ENCODE assay signal across 24 cellular contexts in the genomic region with DNA sequence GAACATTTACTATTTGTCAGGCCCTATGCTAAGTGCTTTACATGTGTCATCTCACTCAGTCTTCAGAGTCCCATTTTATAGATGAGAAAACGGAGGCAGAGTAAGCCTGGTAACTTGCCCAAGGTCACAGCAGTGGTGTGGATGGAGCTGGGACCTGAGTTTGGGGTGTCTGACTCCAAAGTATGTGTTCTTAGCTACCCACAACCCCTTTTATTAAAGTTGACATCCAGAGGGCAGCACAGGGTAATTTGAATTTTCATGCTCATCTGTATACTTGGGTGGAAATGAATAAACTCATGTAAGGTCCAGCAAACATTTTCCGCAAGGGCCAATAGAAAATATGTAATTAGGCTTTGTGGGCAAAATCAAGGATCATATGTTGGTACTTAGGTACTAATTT.
DNase-seq lines count a peak whose midpoint lies in the region; ATAC-seq, FAIRE-seq and TF ChIP-seq lines count a peak whose summit lies in the region.
"Had no signal": no experiment of that assay in that cellular context is flagged by ENCODE, and none has a peak within 500 bp of the region (broad histone marks: within the 10 kb centered on the region; RNA-seq: fewer than 3 reads in every experiment).

No MANE protein-coding gene starts in this region.

- TF ChIP-seq RAD21 in A549 (conservative IDR thresholded peaks at IDR 0.05 in 1 of 2, IDR thresholded peaks at IDR 0.05 in 1 of 2) = 0 out of 5 replicates have a peak, but pooled peaks of 1 of the 2 experiments have one; percentile 12

- CTCF ChIA-PET in A549 (lab: Yijun Ruan, JAX) (interaction anchor here (0.7 kb wide), 1 partner anchor 89 kb away, joined by 3 read pairs; no protein-coding TSS in a partner anchor), OCI-LY7 (lab: Charles Lee; ENCODE audit: unreplicated experiment) (no interaction called here)

- no peak overlapping the region for H3K27ac ChIP-seq in A549
- H3K27ac ChIP-seq in OCI-LY7 (ENCODE audit: low read depth, low read length, poor library complexity, severe bottlenecking) = no peak overlapping the region
- H3K27ac ChIP-seq: breast epithelium, HL-60, transverse colon, WERI-Rb-1 had no signal

- ATAC-seq in A549 (peak; percentile 39 to 55; a peak in 3 of 6 replicates), GM18498 (IDR thresholded peaks at IDR 0.05; ENCODE audit: unreplicated experiment) (no peak), HG03175 (IDR thresholded peaks at IDR 0.05; ENCODE audit: unreplicated experiment) (no peak)
- ATAC-seq: left lobe of liver; stimulated activated effector memory CD8-positive, alpha-beta T cell treated with anti-CD3 and anti-CD28 coated beads, Interleukin-12 subunit alpha, Interleukin-12 subunit beta, amount 100 ng/mL, for 72 hours had no signal

- TF ChIP-seq CTCF in A549 (IDR thresholded peaks at IDR 0.05) = no peak
- peak; percentile 36; the same call in 1 of the 2 replicates for TF ChIP-seq CTCF in OCI-LY7 (conservative IDR thresholded peaks at IDR 0.05; ENCODE audit: low read length)

- TF ChIP-seq POLR2A in A549 (IDR thresholded peaks at IDR 0.05; ENCODE audit: low read length) = no peak

- no peak overlapping the region for H2AFZ ChIP-seq in OCI-LY7 (ENCODE audit: low read length)

- H3K4me1 ChIP-seq in A549 (no peaks in the 10 kb centered on the region), OCI-LY7 (ENCODE audit: insufficient read depth, low read length, poor library complexity, severe bottlenecking) (no peaks in the 10 kb centered on the region)
- H3K4me1 ChIP-seq: BE2C, breast epithelium, transverse colon had no signal

- FAIRE-seq in A549 (lab: Jason Lieb, UNC) = no peak
- FAIRE-seq: G401.6 had no signal

- POLR2A ChIA-PET in A549 (lab: Yijun Ruan, JAX) = no interaction called here
- POLR2A ChIA-PET in OCI-LY7 (lab: Charles Lee) = no interaction called here

- no peak for TF ChIP-seq EP300 in A549 (IDR thresholded peaks at IDR 0.05)

- H3K9me3 ChIP-seq in A549 = peaks cover 8% of the 10 kb centered on the region; the same call in 1 of the 3 replicates
- H3K9me3 ChIP-seq in OCI-LY7 (ENCODE audit: low read length) = no peaks in the 10 kb centered on the region
- H3K9me3 ChIP-seq: BE2C, transverse colon had no signal

- no TSS peak for BruUV-seq in OCI-LY7 (replicated peaks; lab: Mats Ljungman, UMichigan)

- H3K4me3 ChIP-seq in A549 (no peak overlapping the region), OCI-LY7 (ENCODE audit: low read depth, low read length, poor library complexity, severe bottlenecking) (no peak overlapping the region)
- H3K4me3 ChIP-seq: breast epithelium, transverse colon had no signal

- no peaks in the 10 kb centered on the region for H3K9me2 ChIP-seq in OCI-LY7 (ENCODE audit: insufficient read depth, low read length)

- H3K79me2 ChIP-seq in OCI-LY7 (ENCODE audit: insufficient read depth, low read depth, low read length) = no peaks in the 10 kb centered on the region

- 49% methylated on average over 2 of the region's 2 CpGs for WGBS in A549 (ENCODE audit: missing lambda C conversion rate)

- H3K36me3 ChIP-seq in OCI-LY7 (ENCODE audit: insufficient read depth, low read length) = no peaks in the 10 kb centered on the region
- H3K36me3 ChIP-seq: BE2C, breast epithelium, transverse colon, WERI-Rb-1 had no signal

- no peak for DNase-seq in A549 (ENCODE audit: low read depth in 1 of 2, low spot score in 1 of 2)
- DNase-seq in ELR (ENCODE audit: low read depth) = peak; percentile 10
- DNase-seq in OCI-LY7 (ENCODE audit: low spot score) = no peak
- DNase-seq in ecto neural progenitor cell (ENCODE audit: low spot score) = peak; percentile 16
- no peak for DNase-seq in anterior cingulate cortex (lab: John Stamatoyannopoulos, UW)
- DNase-seq in posterior vena cava (ENCODE audit: low spot score) = no peak
- DNase-seq: activated CD4-positive, alpha-beta T cell treated with anti-CD3 and anti-CD28 coated beads for 48 hours; activated effector memory CD4-positive, alpha-beta T cell treated with Interleukin-2 at 50 U/mL for 16 hours; BE2C; CD8-positive, alpha-beta memory T cell; HFFc6; KBM-7; NCI-H1417; nephron progenitor cell; T1000; transverse colon; WERI-Rb-1 had no signal

- H3K4me2 ChIP-seq in A549 (no peak overlapping the region), OCI-LY7 (ENCODE audit: low read length) (no peak overlapping the region)

- no peaks in the 10 kb centered on the region for H4K20me1 ChIP-seq in OCI-LY7 (ENCODE audit: insufficient read depth, low read length)

- intact Hi-C loops in OCI-LY7 (cut with micrococcal nuclease; ENCODE audit: unreplicated experiment) = no loop called here
- intact Hi-C loops in posterior vena cava (cut with DNase I) = no loop called here

TF ChIP-seq in A549, 52 proteins besides CTCF, POLR2A, EP300 and RAD21:
- TF ChIP-seq KDM1A (IDR thresholded peaks at IDR 0.05; ENCODE audit: low read depth) (no peak), RCOR1 (IDR thresholded peaks at IDR 0.05; ENCODE audit: low read depth, low read length) (no peak), EHF (CRISPR knock-in tag; IDR thresholded peaks at IDR 0.05) (no peak), RFX5 (IDR thresholded peaks at IDR 0.05) (no peak), RARB (CRISPR knock-in tag; IDR thresholded peaks at IDR 0.05) (no peak), GATA3 (IDR thresholded peaks at IDR 0.05; ENCODE audit: borderline replicate concordance) (no peak), SREBF2 (IDR thresholded peaks at IDR 0.05) (no peak), FOXS1 (CRISPR knock-in tag; IDR thresholded peaks at IDR 0.05) (no peak), NFE2L2 (conservative IDR thresholded peaks at IDR 0.05; ENCODE audit: low read length) (no peak), JUN (IDR thresholded peaks at IDR 0.05) (no peak), PHF8 (IDR thresholded peaks at IDR 0.05; ENCODE audit: borderline replicate concordance, low read depth) (no peak)

Comparison
In these comparisons a context has a peak if more than half of its experiments do, and no peak if none do; other contexts are left out.
1. ATAC-seq: peak in A549 (2 of 2); none in GM18498 (single experiment) and HG03175 (single experiment).
2. DNase-seq: peak in ELR (single experiment) and ecto neural progenitor cell (single experiment); none in A549 (0 of 2), OCI-LY7 (single experiment), anterior cingulate cortex (0 of 58) and posterior vena cava (single experiment).